15 cellular contexts compared by ENCODE assay signal in the genomic region with DNA sequence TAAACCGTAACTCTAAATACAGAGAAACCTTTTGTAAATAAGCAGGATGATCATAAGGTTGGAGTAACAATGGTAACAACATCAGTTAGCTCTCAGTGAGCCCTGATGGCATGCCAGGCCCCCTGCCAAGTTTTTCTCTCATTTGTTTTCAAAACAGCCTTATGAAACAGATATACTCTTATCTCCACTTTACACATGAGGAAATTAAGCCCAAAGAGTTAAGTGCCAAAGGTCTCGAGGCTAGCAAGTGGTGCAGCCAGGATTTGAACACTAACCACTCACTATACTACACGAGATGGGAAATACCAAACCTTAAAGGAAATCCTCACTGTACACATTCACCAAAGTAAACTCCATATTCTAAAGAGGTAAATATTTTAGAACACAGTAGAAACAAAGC. TPM values are rescaled to one million over a fixed set of nuclear protein-coding genes. Genes with fewer than 3 reads are reported as not detected.
DNase-seq lines count a peak whose midpoint lies in the region; ATAC-seq and TF ChIP-seq lines count a peak whose summit lies in the region.
"Had no signal": no experiment of that assay in that cellular context is flagged by ENCODE, and none has a peak within 500 bp of the region (broad histone marks: within the 10 kb centered on the region; RNA-seq: fewer than 3 reads in every experiment).

No MANE protein-coding gene starts in this region.

- DNase-seq in G401 (ENCODE audit: low spot score) (peak; percentile 50), OCI-M2 (lab: John Stamatoyannopoulos, UW; ENCODE audit: unreplicated experiment) (peak; percentile 14), erythroblast (lab: John Stamatoyannopoulos, UW) (peak; percentile 88 to 92), lung microvascular endothelial cell (ENCODE audit: low read depth in 2 of 2) (peak; percentile 88 to 98), LoVo (ENCODE audit: low spot score) (no peak), T-helper 9 cell (no peak)
- DNase-seq in stimulated activated CD4-positive, alpha-beta T cell treated with anti-CD3 and anti-CD28 coated beads, Interleukin-1b, Interleukin-23, amount 100 ng/mL, for 48 hours: no peak
- DNase-seq: activated CD4-positive, alpha-beta T cell treated with anti-CD3 and anti-CD28 coated beads, Interleukin-2, amount 50 U/mL, for 4 hours; NCI-H1436 treated with DMSO at 0.1 percent for 48 hours; stimulated activated CD4-positive, alpha-beta T cell treated with anti-CD3 and anti-CD28 coated beads, Interleukin-4, amount 100 ng/mL, for 1 hour; stimulated activated naive CD4-positive, alpha-beta T cell; SW 1271 had no signal

- in situ Hi-C loops in G401 (cut with HindIII; ENCODE audit: low sequenced_read_pairs): no loop called here

- no peak for ATAC-seq in HG02870 (IDR thresholded peaks at IDR 0.05; ENCODE audit: unreplicated experiment)
- ATAC-seq: HCT116 had no signal

- TF ChIP-seq POLR2A in erythroblast (IDR thresholded peaks at IDR 0.05; ENCODE audit: low read length): no peak

RNA-seq across cellular contexts. Expression of a gene that starts 15.0 kb away (rescaled TPM):
- total RNA-seq in G401 (2014; rRNA removed; shearing (Covaris generic)): 2.4 and 3.0 TPM in 2 replicates
- total RNA-seq in lung microvascular endothelial cell: 15.9 and 39.7 TPM in 2 replicates

RNA-seq across cellular contexts. Expression of a gene that starts 48.3 kb away (rescaled TPM):
- total RNA-seq in G401 (2014; rRNA removed; shearing (Covaris generic)): not detected in 2 replicates
- 0.40 and 0.65 TPM in 2 replicates for total RNA-seq in lung microvascular endothelial cell
- total RNA-seq: bronchial epithelial cell had no signal

Comparison
In these comparisons a context has a peak if more than half of its experiments do, and no peak if none do; other contexts are left out.
1. DNase-seq: peak in G401 (single experiment), OCI-M2 (single experiment), erythroblast (2 of 2) and lung microvascular endothelial cell (2 of 2); none in stimulated activated CD4-positive, alpha-beta T cell treated with anti-CD3 and anti-CD28 coated beads, Interleukin-1b, Interleukin-23, amount 100 ng/mL, for 48 hours (single experiment), LoVo (single experiment) and T-helper 9 cell (single experiment).